ENCODE assay signal across 20 cellular contexts in the genomic region with DNA sequence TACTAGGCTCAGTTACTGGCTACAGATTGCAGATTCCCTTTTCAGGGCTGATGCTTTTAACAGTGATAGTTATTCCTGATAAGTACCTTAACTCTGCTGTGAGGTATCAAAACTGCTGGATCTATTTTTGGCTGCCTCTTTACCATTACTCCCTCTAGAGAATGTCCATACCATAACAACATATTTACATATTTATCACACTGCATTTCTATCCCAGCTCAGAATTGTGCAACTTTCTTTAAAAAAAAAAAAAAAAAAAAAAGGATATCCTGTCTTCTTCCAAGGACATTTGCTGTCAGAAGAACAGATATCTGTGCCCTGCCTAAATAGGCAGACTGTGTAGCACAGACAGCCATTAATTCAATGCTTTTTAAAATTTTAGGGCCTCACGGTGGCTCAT.
DNase-seq lines count a peak whose midpoint lies in the region; TF ChIP-seq lines count a peak whose summit lies in the region.
"Had no signal": no experiment of that assay in that cellular context is flagged by ENCODE, and none has a peak within 500 bp of the region (broad histone marks: within the 10 kb centered on the region; RNA-seq: fewer than 3 reads in every experiment).

No MANE protein-coding gene starts in this region.

- peaks cover 29% of the 10 kb centered on the region for H3K36me3 Mint-ChIP-seq in endothelial cell (ENCODE audit: low read depth, unreplicated experiment)

- TF ChIP-seq POLR2A in testis (IDR thresholded peaks at IDR 0.05): no peak

- WGBS in testis, 2 donors: 39 to 65% methylated on average over 1 of the region's 1 CpG

- H3K27me3 Mint-ChIP-seq in endothelial cell (ENCODE audit: unreplicated experiment): peaks cover 8% of the 10 kb centered on the region
- H3K27me3 Mint-ChIP-seq: activated naive CD4-positive, alpha-beta T cell treated with anti-CD3 and anti-CD28 coated beads, Interleukin-2, amount 10 ng/mL, durations not matched to agents 7 days and 5 days; IgD-negative memory B cell had no signal

- no peak for TF ChIP-seq RAD21 in Ishikawa (IDR thresholded peaks at IDR 0.05; ENCODE audit: low read depth)

- H3K36me3 ChIP-seq in neutrophil (peaks cover 47% of the 10 kb centered on the region), testis (ENCODE audit: low read depth, missing control alignments) (no peaks in the 10 kb centered on the region)

- no peaks in the 10 kb centered on the region for H3K9me3 Mint-ChIP-seq in endothelial cell (ENCODE audit: unreplicated experiment)
- H3K9me3 Mint-ChIP-seq: activated naive CD4-positive, alpha-beta T cell treated with anti-CD3 and anti-CD28 coated beads, Interleukin-2, amount 10 ng/mL, durations not matched to agents 7 days and 5 days; activated T-cell treated with anti-CD3 and anti-CD28 coated beads, Interleukin-2, amount 50 U/mL, for 72 hours; H9; IgD-negative memory B cell had no signal

- H3K4me3 ChIP-seq in neutrophil (ENCODE audit: low read depth in 1 of 2, low read length in 1 of 2): no peak overlapping the region
- H3K4me3 ChIP-seq in testis: no peak overlapping the region
- H3K4me3 ChIP-seq: esophagus muscularis mucosa, MG63, thyroid gland had no signal

- TF ChIP-seq EP300 in Ishikawa (IDR thresholded peaks at IDR 0.05; ENCODE audit: borderline replicate concordance): no peak

- TF ChIP-seq CTCF in endothelial cell (IDR thresholded peaks at IDR 0.05; ENCODE audit: unreplicated experiment) (no peak), neutrophil (IDR thresholded peaks at IDR 0.05) (no peak), testis (IDR thresholded peaks at IDR 0.05) (no peak)

- peak overlapping the region; percentile 57 for H3K27ac ChIP-seq in neutrophil
- H3K27ac ChIP-seq in caudate nucleus (ENCODE audit: low read depth, low read length): no peak overlapping the region
- H3K27ac ChIP-seq in testis: peak overlapping the region in 1 of 2 donors; percentile 69

- H3K4me1 ChIP-seq in neutrophil (ENCODE audit: control insufficient read depth in 1 of 2, insufficient read depth in 1 of 2, low read depth in 1 of 2, low read length in 1 of 2) (peaks cover 17 to 23% of the 10 kb centered on the region in 2 experiments), testis (peaks cover 50% of the 10 kb centered on the region)

- H3K4me1 Mint-ChIP-seq in endothelial cell (ENCODE audit: unreplicated experiment): peaks cover 58% of the 10 kb centered on the region
- H3K4me1 Mint-ChIP-seq: activated naive CD4-positive, alpha-beta T cell treated with anti-CD3 and anti-CD28 coated beads, Interleukin-2, amount 10 ng/mL, durations not matched to agents 7 days and 5 days; IgD-negative memory B cell had no signal

- H3K9me3 ChIP-seq in neutrophil (no peaks in the 10 kb centered on the region), testis (no peaks in the 10 kb centered on the region)
- H3K9me3 ChIP-seq: esophagus muscularis mucosa, MG63, thyroid gland had no signal

- intact Hi-C loops in testis (cut with DNase I; ENCODE audit: low total_unique reads): no loop called here

- peak overlapping the region; percentile 86 for H3K27ac Mint-ChIP-seq in endothelial cell (ENCODE audit: unreplicated experiment)
- H3K27ac Mint-ChIP-seq: activated naive CD4-positive, alpha-beta T cell treated with anti-CD3 and anti-CD28 coated beads, Interleukin-2, amount 10 ng/mL, durations not matched to agents 7 days and 5 days; activated T-cell treated with anti-CD3 and anti-CD28 coated beads, Interleukin-2, amount 50 U/mL, for 72 hours; IgD-negative memory B cell had no signal

- DNase-seq in HCEC 1CT: peak; percentile 26
- no peak for DNase-seq in endothelial cell (ENCODE audit: low spot score)
- DNase-seq in caudate nucleus (lab: John Stamatoyannopoulos, UW): no peak
- no peak for DNase-seq in occipital lobe (lab: John Stamatoyannopoulos, UW)
- no peak for DNase-seq in testis
- DNase-seq: activated naive CD4-positive, alpha-beta T cell treated with anti-CD3 and anti-CD28 coated beads, Interleukin-2, amount 10 ng/mL, durations not matched to agents 7 days and 5 days; effector CD8-positive, alpha-beta T cell; glutamatergic neuron; H9; NCI-H1694 treated with DMSO at 0.1 percent for 48 hours; NCI-H774; stimulated activated CD4-positive, alpha-beta T cell treated with anti-CD3 and anti-CD28 coated beads, Interleukin-2, amount 100 ng/mL, for 48 hours; stimulated activated naive CD4-positive, alpha-beta T cell; thyroid gland had no signal

- no peak overlapping the region for H3K4me3 Mint-ChIP-seq in endothelial cell (ENCODE audit: unreplicated experiment)
- H3K4me3 Mint-ChIP-seq: activated naive CD4-positive, alpha-beta T cell treated with anti-CD3 and anti-CD28 coated beads, Interleukin-2, amount 10 ng/mL, durations not matched to agents 7 days and 5 days; activated T-cell treated with anti-CD3 and anti-CD28 coated beads, Interleukin-2, amount 50 U/mL, for 72 hours; H9; IgD-negative memory B cell had no signal

- H3K27me3 ChIP-seq in neutrophil (no peaks in the 10 kb centered on the region), testis (no peaks in the 10 kb centered on the region)
- H3K27me3 ChIP-seq: esophagus muscularis mucosa, MG63, thyroid gland had no signal

TF ChIP-seq in Ishikawa, 13 proteins besides CTCF, POLR2A, EP300 and RAD21:
- TF ChIP-seq, protein P1, sequence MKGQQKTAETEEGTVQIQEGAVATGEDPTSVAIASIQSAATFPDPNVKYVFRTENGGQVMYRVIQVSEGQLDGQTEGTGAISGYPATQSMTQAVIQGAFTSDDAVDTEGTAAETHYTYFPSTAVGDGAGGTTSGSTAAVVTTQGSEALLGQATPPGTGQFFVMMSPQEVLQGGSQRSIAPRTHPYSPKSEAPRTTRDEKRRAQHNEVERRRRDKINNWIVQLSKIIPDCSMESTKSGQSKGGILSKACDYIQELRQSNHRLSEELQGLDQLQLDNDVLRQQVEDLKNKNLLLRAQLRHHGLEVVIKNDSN (IDR thresholded peaks at IDR 0.05): no peak
- TF ChIP-seq CEBPB (IDR thresholded peaks at IDR 0.05): peak; percentile 40; the same call in 1 of the 2 replicates
